24 cellular contexts compared by ENCODE assay signal in genomic region chr5:179187681-179188575, GRCh38.
A peak's percentile ranks its signal among the peaks of the same experiment; 100 is the strongest.
DNase-seq lines count a peak whose midpoint lies in the region; TF ChIP-seq lines count a peak whose summit lies in the region.
"Had no signal": no experiment of that assay in that cellular context is flagged by ENCODE, and none has a peak within 500 bp of the region (broad histone marks: within the 10 kb centered on the region; RNA-seq: fewer than 3 reads in every experiment).

No MANE protein-coding gene starts in this region.

- peak overlapping the region; percentile 60 for H3K18ac ChIP-seq in neuronal stem cell (ENCODE audit: low read length)

- peak overlapping the region; percentile 43 for H3K23ac ChIP-seq in neuronal stem cell (ENCODE audit: low read depth, low read length, poor library complexity)

- no peaks in the 10 kb centered on the region for H3K79me2 ChIP-seq in hepatocyte

- H4K20me1 ChIP-seq in hepatocyte (ENCODE audit: insufficient read depth, poor library complexity, severe bottlenecking): no peaks in the 10 kb centered on the region

- H3K9ac ChIP-seq in HUES64 (ENCODE audit: low read depth, low read length): peak overlapping the region; percentile 0; the same call in 1 of the 2 replicates
- H3K9ac ChIP-seq in neuronal stem cell (ENCODE audit: low read depth, low read length, poor library complexity): no peak overlapping the region
- H3K9ac ChIP-seq: GM23248 had no signal

- H3K9me2 ChIP-seq in hepatocyte (replicated peaks; ENCODE audit: insufficient read depth): no peaks in the 10 kb centered on the region

- H2AFZ ChIP-seq in hepatocyte (no peak overlapping the region), neuronal stem cell (ENCODE audit: low read length) (no peak overlapping the region)
- H2AFZ ChIP-seq: GM23248, PC-9 had no signal

- H3K4ac ChIP-seq in neuronal stem cell (ENCODE audit: low read length): no peak overlapping the region

- no peaks in the 10 kb centered on the region for H3K79me1 ChIP-seq in neuronal stem cell (ENCODE audit: low read depth, low read length)

- H2BK12ac ChIP-seq in neuronal stem cell (ENCODE audit: low read length): no peak overlapping the region

- no peak overlapping the region for H2BK5ac ChIP-seq in neuronal stem cell (ENCODE audit: low read length)

- peak overlapping the region; percentile 78 for H2BK15ac ChIP-seq in neuronal stem cell (ENCODE audit: low read length)

- H3K9me3 ChIP-seq in HUES64 (ENCODE audit: insufficient read depth, low read depth, low read length): no peaks in the 10 kb centered on the region
- H3K9me3 ChIP-seq in hepatocyte (ENCODE audit: low read depth): no peaks in the 10 kb centered on the region
- H3K9me3 ChIP-seq in neuronal stem cell (replicated peaks in 1 of 2; ENCODE audit: control insufficient read depth in 2 of 2, insufficient read depth in 1 of 2, low read depth in 1 of 2, low read length in 2 of 2): no peaks in the 10 kb centered on the region
- H3K9me3 ChIP-seq in suprapubic skin: no peaks in the 10 kb centered on the region
- H3K9me3 ChIP-seq: colonic mucosa, left lung had no signal

- H3K4me2 ChIP-seq in hepatocyte (no peak overlapping the region), neuronal stem cell (ENCODE audit: insufficient read depth, low read length, poor library complexity, severe bottlenecking) (no peak overlapping the region)
- H3K4me2 ChIP-seq: PC-9 had no signal

- peak overlapping the region; percentile 26 for H2BK120ac ChIP-seq in neuronal stem cell (ENCODE audit: low read depth, low read length)

- H3K4me1 ChIP-seq in HUES64 (ENCODE audit: insufficient read depth, low read length) (peaks cover 41% of the 10 kb centered on the region), hepatocyte (ENCODE audit: insufficient read depth) (peaks cover 27% of the 10 kb centered on the region), neuronal stem cell (ENCODE audit: control insufficient read depth in 2 of 2, insufficient read depth in 1 of 2, low read depth in 1 of 2, low read length in 2 of 2) (peaks cover 0 to 20% of the 10 kb centered on the region in 2 donors), suprapubic skin (no peaks in the 10 kb centered on the region)
- H3K4me1 ChIP-seq: colonic mucosa, left lung had no signal

- H3K14ac ChIP-seq in neuronal stem cell (ENCODE audit: low read length): peak overlapping the region; percentile 0

- no peak for TF ChIP-seq POLR2A in suprapubic skin (IDR thresholded peaks at IDR 0.05)

- DNase-seq in H7 (peak; percentile 78), hepatocyte (ENCODE audit: low spot score) (no peak), neuronal stem cell (ENCODE audit: low spot score) (no peak), SKM-1 (lab: John Stamatoyannopoulos, UW; ENCODE audit: unreplicated experiment) (no peak), inferior parietal cortex (ENCODE audit: extremely low spot score) (no peak), suprapubic skin (ENCODE audit: low spot score in 2 of 2) (no peak)
- DNase-seq: activated CD8-positive, alpha-beta T cell treated with anti-CD3 and anti-CD28 coated beads, Interleukin-2, amount 10 ng/mL, durations not matched to agents 7 days and 5 days; activated naive CD4-positive, alpha-beta T cell treated with anti-CD3 and anti-CD28 coated beads, Interleukin-2, amount 50 U/mL, for 16 hours; CD4-positive, alpha-beta memory T cell; colonic mucosa; DND-41; effector CD4-positive, alpha-beta T cell; GM23248; immature natural killer cell; MM.1S; naive thymus-derived CD4-positive, alpha-beta T cell; NCI-H1417; NCI-H2081; NCI-H226; NCI-H69; PC-9; stimulated activated naive B cell treated with anti-CD40 and anti-IgM and Interleukin-4, amounts not matched to agents 10 μg/mL and 1 μg/mL and 100 μg/mL, for 72 hours had no signal

- no peak overlapping the region for H3K4me3 ChIP-seq in H7 (ENCODE audit: insufficient read depth, low read depth, low read length)
- no peak overlapping the region for H3K4me3 ChIP-seq in HUES64 (ENCODE audit: low read length)
- H3K4me3 ChIP-seq in hepatocyte: no peak overlapping the region
- H3K4me3 ChIP-seq in neuronal stem cell (ENCODE audit: low read length in 2 of 2): no peak overlapping the region
- H3K4me3 ChIP-seq in suprapubic skin: no peak overlapping the region
- H3K4me3 ChIP-seq: colonic mucosa, GM23248, left lung, PC-9 had no signal

- no peaks in the 10 kb centered on the region; the same call in 1 of the 2 replicates for H3K27me3 ChIP-seq in H7 (ENCODE audit: control insufficient read depth, insufficient read depth, low read length)
- no peaks in the 10 kb centered on the region for H3K27me3 ChIP-seq in HUES64 (ENCODE audit: insufficient read depth, low read length)
- no peaks in the 10 kb centered on the region for H3K27me3 ChIP-seq in hepatocyte
- H3K27me3 ChIP-seq in neuronal stem cell (ENCODE audit: control insufficient read depth in 3 of 3, insufficient read depth in 3 of 3, low read depth in 1 of 3, low read length in 3 of 3): no peaks in the 10 kb centered on the region
- H3K27me3 ChIP-seq in suprapubic skin: peaks cover 16% of the 10 kb centered on the region
- H3K27me3 ChIP-seq: colonic mucosa had no signal

- H4K91ac ChIP-seq in neuronal stem cell (ENCODE audit: low read depth, low read length, poor library complexity): no peak overlapping the region

- no peak overlapping the region for H4K8ac ChIP-seq in neuronal stem cell (ENCODE audit: low read depth, low read length)

- no peak for TF ChIP-seq CTCF in hepatocyte (IDR thresholded peaks at IDR 0.05; ENCODE audit: poor library complexity)
- no peak for TF ChIP-seq CTCF in suprapubic skin (IDR thresholded peaks at IDR 0.05)

- peak overlapping the region; percentile 79 for H3K27ac ChIP-seq in HUES64 (ENCODE audit: low read depth, low read length)
- peak overlapping the region; percentile 54 for H3K27ac ChIP-seq in hepatocyte
- H3K27ac ChIP-seq in neuronal stem cell (replicated peaks; ENCODE audit: low read length): no peak overlapping the region
- H3K27ac ChIP-seq in suprapubic skin: no peak overlapping the region
- H3K27ac ChIP-seq: colonic mucosa, GM23248, left lung, PC-9 had no signal

- no peak for TF ChIP-seq EP300 in suprapubic skin (IDR thresholded peaks at IDR 0.05)

- WGBS in HUES64: 74% methylated on average over 13 of the region's 13 CpGs
- 80% methylated on average over 13 of the region's 13 CpGs for WGBS in hepatocyte (ENCODE audit: low lambda C conversion rate, missing lambda C conversion rate)
- no CpG with 5 or more reads among the region's 13 CpGs for WGBS in neuronal stem cell (ENCODE audit: extremely low coverage in 2 of 2, insufficient read length in 2 of 2, insufficient replicate concordance in 1 of 2), 2 donors
- 66% methylated on average over 10 of the region's 13 CpGs for WGBS in suprapubic skin

- peak overlapping the region; percentile 77 for H2AK5ac ChIP-seq in neuronal stem cell (ENCODE audit: low read depth, low read length)

- H3K36me3 ChIP-seq in H7 (replicated peaks; ENCODE audit: control insufficient read depth, insufficient read depth, low read length): no peaks in the 10 kb centered on the region
- no peaks in the 10 kb centered on the region for H3K36me3 ChIP-seq in HUES64 (ENCODE audit: insufficient read depth, low read length)
- no peaks in the 10 kb centered on the region for H3K36me3 ChIP-seq in hepatocyte (replicated peaks; ENCODE audit: insufficient read depth, low read depth)
- H3K36me3 ChIP-seq in neuronal stem cell (replicated peaks in 1 of 2; ENCODE audit: control insufficient read depth in 2 of 2, insufficient read depth in 2 of 2, low read length in 2 of 2): no peaks in the 10 kb centered on the region
- H3K36me3 ChIP-seq in suprapubic skin: no peaks in the 10 kb centered on the region
- H3K36me3 ChIP-seq: colonic mucosa, left lung had no signal

Comparison
In these comparisons a context has a peak if more than half of its experiments do, and no peak if none do; other contexts are left out.
1. H3K27ac ChIP-seq: peak in HUES64 (single experiment) and hepatocyte (single experiment); none in neuronal stem cell (single experiment) and suprapubic skin (single experiment).